8 cellular contexts compared by ENCODE assay signal in the genomic region with DNA sequence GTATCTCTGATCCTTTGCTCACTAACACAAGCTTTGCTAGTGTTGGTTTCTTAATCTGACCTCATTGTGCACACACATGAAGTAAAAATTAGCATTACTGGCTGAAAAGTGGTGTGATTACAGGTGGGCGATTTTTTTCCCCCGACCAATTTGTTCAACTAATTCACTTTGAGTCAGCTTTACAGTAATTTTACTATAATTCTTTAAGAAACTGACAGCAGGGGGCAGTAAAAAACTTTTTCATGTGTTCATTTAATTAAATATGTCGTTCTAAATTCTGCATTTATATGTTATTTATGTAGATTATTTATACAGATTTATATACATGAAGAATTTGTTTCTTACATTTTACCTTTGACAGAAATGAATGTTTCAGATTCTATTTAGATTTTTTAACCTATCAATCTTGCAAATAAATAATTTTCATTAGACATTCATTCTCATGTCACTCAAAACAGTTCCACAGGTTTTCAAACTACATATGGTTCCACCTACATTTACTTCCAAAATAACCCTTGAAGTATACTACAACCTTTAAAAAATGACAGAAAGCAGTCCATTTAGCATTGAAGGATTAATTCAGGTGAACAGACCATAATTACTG. TPM values are rescaled to one million over a fixed set of nuclear protein-coding genes. Genes with fewer than 3 reads are reported as not detected.
A peak's percentile ranks its signal among the peaks of the same experiment; 100 is the strongest.
DNase-seq lines count a peak whose midpoint lies in the region; ATAC-seq and TF ChIP-seq lines count a peak whose summit lies in the region.

No MANE protein-coding gene starts in this region.

- peak overlapping the region; percentile 17 for H3K4me3 ChIP-seq in left ventricle myocardium inferior
- no peak overlapping the region for H3K4me3 ChIP-seq in vagina

- H3K27ac ChIP-seq in left ventricle myocardium inferior (replicated peaks): peak overlapping the region; percentile 57
- H3K27ac ChIP-seq in vagina: no peak overlapping the region

- H3K36me3 ChIP-seq in left ventricle myocardium inferior: no peaks in the 10 kb centered on the region
- H3K36me3 ChIP-seq in vagina: no peaks in the 10 kb centered on the region

- TF ChIP-seq CTCF in left ventricle myocardium inferior (IDR thresholded peaks at IDR 0.05; ENCODE audit: borderline replicate concordance) (peak; percentile 67), vagina (IDR thresholded peaks at IDR 0.05) (peak in 2 of 3 experiments; percentile 19 to 37)

- H3K9me3 ChIP-seq in left ventricle myocardium inferior (replicated peaks) (no peaks in the 10 kb centered on the region), vagina (no peaks in the 10 kb centered on the region)

- H3K9me3 Mint-ChIP-seq in stimulated activated effector memory CD8-positive, alpha-beta T cell treated with anti-CD3 and anti-CD28 coated beads, Interleukin-12 subunit alpha, Interleukin-12 subunit beta, amount 100 ng/mL, for 72 hours: no peaks in the 10 kb centered on the region

- H3K36me3 Mint-ChIP-seq in stimulated activated effector memory CD8-positive, alpha-beta T cell treated with anti-CD3 and anti-CD28 coated beads, Interleukin-12 subunit alpha, Interleukin-12 subunit beta, amount 100 ng/mL, for 72 hours: no peaks in the 10 kb centered on the region

- H3K27ac Mint-ChIP-seq in stimulated activated effector memory CD8-positive, alpha-beta T cell treated with anti-CD3 and anti-CD28 coated beads, Interleukin-12 subunit alpha, Interleukin-12 subunit beta, amount 100 ng/mL, for 72 hours: no peak overlapping the region

- peaks cover 14% of the 10 kb centered on the region for H3K4me1 Mint-ChIP-seq in stimulated activated effector memory CD8-positive, alpha-beta T cell treated with anti-CD3 and anti-CD28 coated beads, Interleukin-12 subunit alpha, Interleukin-12 subunit beta, amount 100 ng/mL, for 72 hours

- H3K4me1 ChIP-seq in left ventricle myocardium inferior: peaks cover 71% of the 10 kb centered on the region
- H3K4me1 ChIP-seq in vagina: no peaks in the 10 kb centered on the region

- no peak for ATAC-seq in left cardiac atrium
- ATAC-seq in stimulated activated effector memory CD8-positive, alpha-beta T cell treated with anti-CD3 and anti-CD28 coated beads, Interleukin-12 subunit alpha, Interleukin-12 subunit beta, amount 100 ng/mL, for 72 hours: no peak

- no peak for TF ChIP-seq POLR2A in vagina (IDR thresholded peaks at IDR 0.05)

- DNase-seq in left ventricle myocardium inferior: no peak
- no peak for DNase-seq in left cardiac atrium
- peak; percentile 55 for DNase-seq in RKO (ENCODE audit: low spot score)
- peak; percentile 35 for DNase-seq in foreskin melanocyte
- no peak for DNase-seq in vagina (ENCODE audit: extremely low spot score in 2 of 2)
- no peak for DNase-seq in stimulated activated CD8-positive, alpha-beta memory T cell treated with anti-CD3 and anti-CD28 coated beads, Interleukin-4, amount 100 ng/mL, for 48 hours
- no peak for DNase-seq in stimulated activated effector memory CD8-positive, alpha-beta T cell treated with anti-CD3 and anti-CD28 coated beads, Interleukin-12 subunit alpha, Interleukin-12 subunit beta, amount 100 ng/mL, for 72 hours (ENCODE audit: low spot score in 2 of 2)
- DNase-seq in hepatic stellate cell (ENCODE audit: low spot score): no peak

- intact Hi-C loops in left ventricle myocardium inferior (cut with micrococcal nuclease): loop anchor here (10.0 kb wide), 1 partner anchor 400 kb away; no protein-coding TSS in a partner anchor
- intact Hi-C loops in left cardiac atrium (cut with DNase I): loop anchor here (10.0 kb wide), 3 partner anchors 70 to 410 kb away; no protein-coding TSS in a partner anchor
- intact Hi-C loops in vagina (cut with DNase I): no loop called here

- H3K4me3 Mint-ChIP-seq in stimulated activated effector memory CD8-positive, alpha-beta T cell treated with anti-CD3 and anti-CD28 coated beads, Interleukin-12 subunit alpha, Interleukin-12 subunit beta, amount 100 ng/mL, for 72 hours: no peak overlapping the region

- H3K27me3 ChIP-seq in left ventricle myocardium inferior (ENCODE audit: low read depth) (no peaks in the 10 kb centered on the region), vagina (no peaks in the 10 kb centered on the region)

RNA-seq across cellular contexts. Expression of a gene that starts 17.5 kb away (rescaled TPM):
- total RNA-seq in left ventricle myocardium inferior (871 TPM), left cardiac atrium (100 to 1,000 TPM; 440 to 625 TPM), vagina (229 TPM)

RNA-seq across cellular contexts. Expression of a gene that starts 34.1 kb away (rescaled TPM):
- total RNA-seq in left ventricle myocardium inferior (11.4 TPM), left cardiac atrium (10 to 100 TPM; 10.7 to 12.7 TPM), vagina (11.3 TPM)

Comparison
In these comparisons a context has a peak if more than half of its experiments do, and no peak if none do; other contexts are left out.
1. DNase-seq: peak in RKO (single experiment) and foreskin melanocyte (single experiment); none in left ventricle myocardium inferior (single experiment), left cardiac atrium (single experiment), vagina (0 of 2), stimulated activated CD8-positive, alpha-beta memory T cell treated with anti-CD3 and anti-CD28 coated beads, Interleukin-4, amount 100 ng/mL, for 48 hours (single experiment), stimulated activated effector memory CD8-positive, alpha-beta T cell treated with anti-CD3 and anti-CD28 coated beads, Interleukin-12 subunit alpha, Interleukin-12 subunit beta, amount 100 ng/mL, for 72 hours (0 of 2) and hepatic stellate cell (single experiment).